In genomic region chr17:76497979-76498885, GRCh38 we compare ENCODE assay signal across 8 cellular contexts. TPM values are rescaled to one million over a fixed set of nuclear protein-coding genes. Genes with fewer than 3 reads are reported as not detected.
A peak's percentile ranks its signal among the peaks of the same experiment; 100 is the strongest.
DNase-seq lines count a peak whose midpoint lies in the region; ATAC-seq, FAIRE-seq and TF ChIP-seq lines count a peak whose summit lies in the region.

No MANE protein-coding gene starts in this region.

- ATAC-seq in GM19351 (IDR thresholded peaks at IDR 0.05; ENCODE audit: unreplicated experiment) = no peak

- H3K4me1 ChIP-seq in breast epithelium (peaks cover 9 to 23% of the 10 kb centered on the region in 2 donors), kidney (ENCODE audit: control insufficient read depth in 1 of 2, insufficient read depth in 1 of 2, low read depth in 1 of 2, low read length in 2 of 2) (peaks cover 21 to 45% of the 10 kb centered on the region in 2 donors), smooth muscle cell (ENCODE audit: low read depth) (peaks cover 21% of the 10 kb centered on the region)

- WGBS in smooth muscle cell (ENCODE audit: low lambda C conversion rate) = 42% methylated on average over 31 of the region's 31 CpGs

- POLR2A ChIA-PET in GM10248 (lab: Yijun Ruan, JAX) = interaction anchor here (0.5 to 0.6 kb wide), 2 partner anchors 13 to 118 kb away, joined by 3 to 5 read pairs; no protein-coding TSS in a partner anchor

- H3K27ac ChIP-seq in breast epithelium (peak overlapping the region; percentile 68 to 72), kidney (ENCODE audit: low read depth in 2 of 2, low read length in 2 of 2) (peak overlapping the region; percentile 62 to 89), smooth muscle cell (ENCODE audit: low read depth) (peak overlapping the region; percentile 81)

- no peaks in the 10 kb centered on the region for H3F3A ChIP-seq in smooth muscle cell (ENCODE audit: low read depth)

- H3K4me3 ChIP-seq in breast epithelium = peak overlapping the region; percentile 10 to 49 (median 29)
- peak overlapping the region in 1 of 2 donors; percentile 23 for H3K4me3 ChIP-seq in kidney (ENCODE audit: low read length in 2 of 2)
- H3K4me3 ChIP-seq in smooth muscle cell = no peak overlapping the region

- peaks cover 14% of the 10 kb centered on the region for H4K20me1 ChIP-seq in smooth muscle cell (ENCODE audit: low read depth)

- TF ChIP-seq CTCF in breast epithelium (IDR thresholded peaks at IDR 0.05) (no peak), kidney (IDR thresholded peaks at IDR 0.05; ENCODE audit: borderline replicate concordance, extremely low read depth, insufficient read depth) (no peak), smooth muscle cell (IDR thresholded peaks at IDR 0.05; ENCODE audit: borderline replicate concordance, insufficient read depth, poor library complexity, severe bottlenecking) (no peak), GM10248 (IDR thresholded peaks at IDR 0.05; ENCODE audit: control extremely low read depth, extremely low read depth, low read depth, missing control alignments) (no peak)

- H2AFZ ChIP-seq in smooth muscle cell (ENCODE audit: low read depth) = peak overlapping the region; percentile 16

- no peak for TF ChIP-seq POLR2A in breast epithelium (IDR thresholded peaks at IDR 0.05)

- DNase-seq in GM04503 (ENCODE audit: low read depth) = peak; percentile 39
- peak; percentile 71 for DNase-seq in NCI-H446 treated with DMSO at 0.1 percent for 48 hours (lab: John Stamatoyannopoulos, UW)
- DNase-seq in breast epithelium (ENCODE audit: low spot score in 2 of 2) = peak; percentile 65 to 74
- DNase-seq in kidney = peak; percentile 96
- DNase-seq in smooth muscle cell (lab: John Stamatoyannopoulos, UW; ENCODE audit: unreplicated experiment) = peak; percentile 65
- DNase-seq in effector CD4-positive, alpha-beta T cell = no peak
- DNase-seq in GM10248 (ENCODE audit: extremely low spot score) = no peak

- H3K9me3 ChIP-seq in breast epithelium (no peaks in the 10 kb centered on the region), kidney (ENCODE audit: control insufficient read depth in 1 of 2, low read length in 2 of 2) (no peaks in the 10 kb centered on the region), smooth muscle cell (replicated peaks; ENCODE audit: low read depth) (no peaks in the 10 kb centered on the region)

- intact Hi-C loops in breast epithelium (cut with DNase I; ENCODE audit: low total_unique reads) (no loop called here), kidney (cut with DNase I) (no loop called here)

- H3K36me3 ChIP-seq in breast epithelium (no peaks in the 10 kb centered on the region), kidney (ENCODE audit: control insufficient read depth in 1 of 2, insufficient read depth in 2 of 2, low read length in 2 of 2) (no peaks in the 10 kb centered on the region), smooth muscle cell (ENCODE audit: low read depth) (no peaks in the 10 kb centered on the region)

- CTCF ChIA-PET in GM10248 (lab: Yijun Ruan, JAX) = interaction anchor here (1.0 to 22.6 kb wide), 9 partner anchors 9 to 198 kb away, joined by 3 to 496 read pairs (median 6); partner anchors contain the start of genes AANAT and UBE2O

- no peak overlapping the region for H3K4me2 ChIP-seq in smooth muscle cell

- H3K27me3 ChIP-seq in breast epithelium (no peaks in the 10 kb centered on the region), smooth muscle cell (ENCODE audit: low read depth) (no peaks in the 10 kb centered on the region)

- no peak for FAIRE-seq in kidney (lab: Jason Lieb, UNC)

- H3K79me2 ChIP-seq in smooth muscle cell (ENCODE audit: low read depth) = no peaks in the 10 kb centered on the region

- peak overlapping the region in 1 of 2 donors; percentile 53 for H3K9ac ChIP-seq in kidney (ENCODE audit: low read length in 2 of 2)
- peak overlapping the region; percentile 55 for H3K9ac ChIP-seq in smooth muscle cell (ENCODE audit: low read depth)

RNA-seq across cellular contexts. Expression of gene RHBDF2, which starts 3.0 kb away (rescaled TPM):
- total RNA-seq in breast epithelium (10 to 100 TPM; 13.4 to 35.5 (median 26.8) TPM), kidney (58.6 TPM), smooth muscle cell (4.9 and 12.2 TPM in 2 replicates)
- polyA plus RNA-seq in kidney (ENCODE audit: insufficient read depth, low read depth, low replicate concordance) (6.8 TPM), smooth muscle cell (20.5 and 25.4 TPM in 2 replicates)

RNA-seq across cellular contexts. Expression of gene AANAT, which starts 30.8 kb away (rescaled TPM):
- total RNA-seq in breast epithelium (not detected), kidney (not detected), smooth muscle cell (not detected in 2 replicates)
- polyA plus RNA-seq in kidney (ENCODE audit: insufficient read depth, low read depth, low replicate concordance) (not detected), smooth muscle cell (0.15 TPM in 1 of 2 replicates, not detected in the other)

RNA-seq across cellular contexts. Expression of gene CYGB, which starts 39.3 kb away (rescaled TPM):
- total RNA-seq in breast epithelium = 10 to 100 TPM in 2 of 3 donors, 1 to 10 TPM in 1; 5.9 to 37.4 (median 27.2) TPM
- total RNA-seq in kidney = 12.6 TPM
- polyA plus RNA-seq in kidney (ENCODE audit: insufficient read depth, low read depth, low replicate concordance) = 6.7 TPM
- 4.9 and 13.9 TPM in 2 replicates for total RNA-seq in smooth muscle cell
- 20.5 and 22.2 TPM in 2 replicates for polyA plus RNA-seq in smooth muscle cell

RNA-seq across cellular contexts. Expression of gene PRCD, which starts 41.6 kb away (rescaled TPM):
- total RNA-seq in breast epithelium (1 to 10 TPM; 1.5 to 7.2 (median 4.9) TPM), kidney (2.2 TPM), smooth muscle cell (0.31 and 1.4 TPM in 2 replicates)
- polyA plus RNA-seq in kidney (ENCODE audit: insufficient read depth, low read depth, low replicate concordance) (not detected), smooth muscle cell (5.0 and 5.8 TPM in 2 replicates)

RNA-seq across cellular contexts. Expression of gene UBE2O, which starts 45.3 kb away (rescaled TPM):
- total RNA-seq in breast epithelium (10 to 100 TPM; 17.4 to 22.5 (median 17.7) TPM), kidney (21.3 TPM), smooth muscle cell (7.6 and 10.1 TPM in 2 replicates)
- polyA plus RNA-seq in kidney (ENCODE audit: insufficient read depth, low read depth, low replicate concordance) (5.5 TPM), smooth muscle cell (12.1 and 15.2 TPM in 2 replicates)

Comparison
In these comparisons a context has a peak if more than half of its experiments do, and no peak if none do; other contexts are left out.
1. DNase-seq: peak in GM04503 (single experiment), NCI-H446 treated with DMSO at 0.1 percent for 48 hours (single experiment), breast epithelium (2 of 2), kidney (single experiment) and smooth muscle cell (single experiment); none in effector CD4-positive, alpha-beta T cell (single experiment) and GM10248 (single experiment).
2. Peak in every context shown above with its lines, with median percentiles within 50 percentile points of each other: H3K27ac ChIP-seq.